Comparison of ENCODE assay signal across 1 cellular context in the genomic region with DNA sequence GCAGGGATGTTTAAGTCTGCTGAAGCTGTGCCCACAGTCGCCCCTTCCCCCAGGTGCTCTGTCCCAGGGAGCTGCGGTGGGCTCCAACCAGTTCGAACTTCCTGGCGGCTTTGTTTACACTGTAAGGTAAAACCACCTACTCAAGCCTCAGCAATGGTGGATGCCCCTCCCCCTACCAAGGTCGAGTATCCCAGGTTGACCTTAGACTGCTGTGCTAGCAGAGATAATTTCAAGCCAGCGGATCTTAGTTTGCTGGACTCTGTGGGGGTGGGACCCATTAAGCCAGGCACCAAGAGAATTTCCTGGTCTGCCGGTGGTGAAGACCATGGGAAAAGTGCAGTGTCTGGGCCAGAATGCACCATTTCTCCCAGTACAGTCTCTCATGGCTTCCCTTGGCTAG.
TF ChIP-seq lines count a peak whose summit lies in the region.

No MANE protein-coding gene starts in this region.

TF ChIP-seq in K562, 482 proteins besides CTCF, POLR2A, EP300 and RAD21 (continued from another document and continues in another):
- TF ChIP-seq MGA (IDR thresholded peaks at IDR 0.05), result no peak
- no peak for TF ChIP-seq SAFB (IDR thresholded peaks at IDR 0.05; ENCODE audit: borderline replicate concordance, low read depth, low read length)
- no peak for TF ChIP-seq ZNF76 (CRISPR knock-in tag; IDR thresholded peaks at IDR 0.05; ENCODE audit: borderline replicate concordance)
- no peak for TF ChIP-seq TRIM28 (IDR thresholded peaks at IDR 0.05)
- TF ChIP-seq ZNF780A (CRISPR knock-in tag; IDR thresholded peaks at IDR 0.05), result no peak
- 0 out of 2 replicates have a peak, but pooled peaks have one; percentile 45 for TF ChIP-seq MBD2 (IDR thresholded peaks at IDR 0.05; ENCODE audit: borderline replicate concordance, low read depth)
- TF ChIP-seq ZNF655 (CRISPR knock-in tag; IDR thresholded peaks at IDR 0.05), result no peak
- TF ChIP-seq ATF3 (IDR thresholded peaks at IDR 0.05), result no peak
- no peak for TF ChIP-seq ATF3 (CRISPR knock-in tag; conservative IDR thresholded peaks at IDR 0.05)
- TF ChIP-seq CTBP1 (IDR thresholded peaks at IDR 0.05; ENCODE audit: borderline replicate concordance), result peak; percentile 71
- no peak; the same call in 1 of the 2 replicates for TF ChIP-seq HDAC2 (IDR thresholded peaks at IDR 0.05)
- no peak for TF ChIP-seq TOE1 (IDR thresholded peaks at IDR 0.05; ENCODE audit: borderline replicate concordance)
- TF ChIP-seq TOE1 (CRISPR knock-in tag; IDR thresholded peaks at IDR 0.05; ENCODE audit: borderline replicate concordance, low read depth), result no peak
- peak; percentile 93 for TF ChIP-seq CBFA2T3 (IDR thresholded peaks at IDR 0.05)
- peak; percentile 83 for TF ChIP-seq EGR1 (conservative IDR thresholded peaks at IDR 0.05)
- TF ChIP-seq TRIM25 (IDR thresholded peaks at IDR 0.05; ENCODE audit: borderline replicate concordance), result no peak
- peak in 1 of 2 experiments; percentile 21; a peak in 1 of 4 replicates for TF ChIP-seq TBL1XR1 (IDR thresholded peaks at IDR 0.05; ENCODE audit: low read length in 2 of 2)
- TF ChIP-seq FOXM1 (IDR thresholded peaks at IDR 0.05; ENCODE audit: low read depth), result peak; percentile 45; the same call in 1 of the 2 replicates
- TF ChIP-seq FOXM1 (CRISPR knock-in tag; IDR thresholded peaks at IDR 0.05; ENCODE audit: low read depth), result no peak
- no peak for TF ChIP-seq ZNF239 (CRISPR knock-in tag; IDR thresholded peaks at IDR 0.05)
- TF ChIP-seq USF1 (CRISPR knock-in tag; IDR thresholded peaks at IDR 0.05), result no peak
- no peak for TF ChIP-seq TCF7L2 (IDR thresholded peaks at IDR 0.05; ENCODE audit: low read depth, low read length)
- TF ChIP-seq, protein P1, sequence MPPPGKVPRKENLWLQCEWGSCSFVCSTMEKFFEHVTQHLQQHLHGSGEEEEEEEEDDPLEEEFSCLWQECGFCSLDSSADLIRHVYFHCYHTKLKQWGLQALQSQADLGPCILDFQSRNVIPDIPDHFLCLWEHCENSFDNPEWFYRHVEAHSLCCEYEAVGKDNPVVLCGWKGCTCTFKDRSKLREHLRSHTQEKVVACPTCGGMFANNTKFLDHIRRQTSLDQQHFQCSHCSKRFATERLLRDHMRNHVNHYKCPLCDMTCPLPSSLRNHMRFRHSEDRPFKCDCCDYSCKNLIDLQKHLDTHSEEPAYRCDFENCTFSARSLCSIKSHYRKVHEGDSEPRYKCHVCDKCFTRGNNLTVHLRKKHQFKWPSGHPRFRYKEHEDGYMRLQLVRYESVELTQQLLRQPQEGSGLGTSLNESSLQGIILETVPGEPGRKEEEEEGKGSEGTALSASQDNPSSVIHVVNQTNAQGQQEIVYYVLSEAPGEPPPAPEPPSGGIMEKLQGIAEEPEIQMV (tag; conservative IDR thresholded peaks at IDR 0.05; ENCODE audit: low read depth), result no peak
- peak; percentile 19; the same call in 1 of the 2 replicates for TF ChIP-seq ZKSCAN1 (IDR thresholded peaks at IDR 0.05; ENCODE audit: low read depth, low read length)
- TF ChIP-seq NRF1 (conservative IDR thresholded peaks at IDR 0.05 in 1 of 2, IDR thresholded peaks at IDR 0.05 in 1 of 2), result no peak
- 0 out of 2 replicates have a peak, but pooled peaks have one; percentile 47 for TF ChIP-seq GATAD2A (IDR thresholded peaks at IDR 0.05)
- TF ChIP-seq PKNOX1 (IDR thresholded peaks at IDR 0.05), result no peak
- TF ChIP-seq ZNF511 (CRISPR knock-in tag; IDR thresholded peaks at IDR 0.05), result no peak
- TF ChIP-seq FOXK2 (conservative IDR thresholded peaks at IDR 0.05 in 1 of 2, IDR thresholded peaks at IDR 0.05 in 1 of 2; ENCODE audit: low read depth in 2 of 2), result peak; percentile 52 to 69; a peak in 2 of 4 replicates
- no peak for TF ChIP-seq HNRNPK (IDR thresholded peaks at IDR 0.05; ENCODE audit: low read depth, low read length, poor library complexity, severe bottlenecking)
- TF ChIP-seq ARID1B (IDR thresholded peaks at IDR 0.05), result peak; percentile 92
- TF ChIP-seq STAG1 (CRISPR knock-in tag; IDR thresholded peaks at IDR 0.05; ENCODE audit: borderline replicate concordance), result no peak
- TF ChIP-seq BRD9 (IDR thresholded peaks at IDR 0.05; ENCODE audit: low read depth, partially characterized antibody), result no peak
